ENCODE assay signal across 1 cellular context in the genomic region with DNA sequence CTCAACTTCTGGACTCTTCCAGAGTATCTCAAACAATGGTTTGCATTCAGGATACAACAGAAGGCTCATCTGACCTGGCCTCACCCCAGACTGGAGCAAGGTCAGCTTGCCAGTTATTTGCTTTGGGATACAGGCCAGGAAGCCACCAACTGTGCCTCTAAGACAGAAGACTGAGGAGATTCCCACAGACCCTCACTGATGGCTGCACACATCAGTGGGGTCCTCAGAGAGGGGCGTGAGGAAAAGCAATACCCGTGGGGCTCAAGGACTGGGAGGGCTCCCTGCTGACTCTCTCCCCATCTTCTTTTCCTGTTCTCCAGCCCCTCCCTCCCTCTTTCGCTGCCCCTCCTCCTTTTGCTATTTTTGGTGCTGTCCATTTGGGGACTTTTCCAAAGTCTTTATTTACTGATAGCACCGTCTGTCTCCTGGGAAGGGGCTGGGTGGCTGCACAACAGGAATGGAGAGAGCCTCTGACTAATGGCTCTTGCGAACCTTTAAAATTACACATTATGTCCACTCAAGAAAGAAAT.
TF ChIP-seq lines count a peak whose summit lies in the region.

No MANE protein-coding gene starts in this region.

TF ChIP-seq in HepG2, 621 proteins besides CTCF, POLR2A, EP300 and RAD21 (continued from another document and continues in another):
- TF ChIP-seq, protein P1, sequence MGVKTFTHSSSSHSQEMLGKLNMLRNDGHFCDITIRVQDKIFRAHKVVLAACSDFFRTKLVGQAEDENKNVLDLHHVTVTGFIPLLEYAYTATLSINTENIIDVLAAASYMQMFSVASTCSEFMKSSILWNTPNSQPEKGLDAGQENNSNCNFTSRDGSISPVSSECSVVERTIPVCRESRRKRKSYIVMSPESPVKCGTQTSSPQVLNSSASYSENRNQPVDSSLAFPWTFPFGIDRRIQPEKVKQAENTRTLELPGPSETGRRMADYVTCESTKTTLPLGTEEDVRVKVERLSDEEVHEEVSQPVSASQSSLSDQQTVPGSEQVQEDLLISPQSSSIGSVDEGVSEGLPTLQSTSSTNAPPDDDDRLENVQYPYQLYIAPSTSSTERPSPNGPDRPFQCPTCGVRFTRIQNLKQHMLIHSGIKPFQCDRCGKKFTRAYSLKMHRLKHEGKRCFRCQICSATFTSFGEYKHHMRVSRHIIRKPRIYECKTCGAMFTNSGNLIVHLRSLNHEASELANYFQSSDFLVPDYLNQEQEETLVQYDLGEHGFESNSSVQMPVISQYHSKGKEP (CRISPR knock-in tag; IDR thresholded peaks at IDR 0.05): no peak
- TF ChIP-seq ZNF44 (CRISPR knock-in tag; IDR thresholded peaks at IDR 0.05): no peak
- peak; percentile 90 for TF ChIP-seq RARA (CRISPR knock-in tag; IDR thresholded peaks at IDR 0.05)
- no peak for TF ChIP-seq ZNF777 (CRISPR knock-in tag; IDR thresholded peaks at IDR 0.05)
- no peak for TF ChIP-seq ZNF207 (IDR thresholded peaks at IDR 0.05; ENCODE audit: borderline replicate concordance)
- TF ChIP-seq SP2 (CRISPR knock-in tag; IDR thresholded peaks at IDR 0.05): no peak
- TF ChIP-seq, protein P2, sequence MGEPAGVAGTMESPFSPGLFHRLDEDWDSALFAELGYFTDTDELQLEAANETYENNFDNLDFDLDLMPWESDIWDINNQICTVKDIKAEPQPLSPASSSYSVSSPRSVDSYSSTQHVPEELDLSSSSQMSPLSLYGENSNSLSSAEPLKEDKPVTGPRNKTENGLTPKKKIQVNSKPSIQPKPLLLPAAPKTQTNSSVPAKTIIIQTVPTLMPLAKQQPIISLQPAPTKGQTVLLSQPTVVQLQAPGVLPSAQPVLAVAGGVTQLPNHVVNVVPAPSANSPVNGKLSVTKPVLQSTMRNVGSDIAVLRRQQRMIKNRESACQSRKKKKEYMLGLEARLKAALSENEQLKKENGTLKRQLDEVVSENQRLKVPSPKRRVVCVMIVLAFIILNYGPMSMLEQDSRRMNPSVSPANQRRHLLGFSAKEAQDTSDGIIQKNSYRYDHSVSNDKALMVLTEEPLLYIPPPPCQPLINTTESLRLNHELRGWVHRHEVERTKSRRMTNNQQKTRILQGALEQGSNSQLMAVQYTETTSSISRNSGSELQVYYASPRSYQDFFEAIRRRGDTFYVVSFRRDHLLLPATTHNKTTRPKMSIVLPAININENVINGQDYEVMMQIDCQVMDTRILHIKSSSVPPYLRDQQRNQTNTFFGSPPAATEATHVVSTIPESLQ (CRISPR knock-in tag; conservative IDR thresholded peaks at IDR 0.05): no peak
- no peak for TF ChIP-seq ZNF782 (CRISPR knock-in tag; IDR thresholded peaks at IDR 0.05; ENCODE audit: borderline replicate concordance)
- no peak for TF ChIP-seq ZNF720 (CRISPR knock-in tag; IDR thresholded peaks at IDR 0.05)
- no peak for TF ChIP-seq SAFB2 (CRISPR knock-in tag; IDR thresholded peaks at IDR 0.05; ENCODE audit: borderline replicate concordance, low read depth)
- TF ChIP-seq, protein P3, sequence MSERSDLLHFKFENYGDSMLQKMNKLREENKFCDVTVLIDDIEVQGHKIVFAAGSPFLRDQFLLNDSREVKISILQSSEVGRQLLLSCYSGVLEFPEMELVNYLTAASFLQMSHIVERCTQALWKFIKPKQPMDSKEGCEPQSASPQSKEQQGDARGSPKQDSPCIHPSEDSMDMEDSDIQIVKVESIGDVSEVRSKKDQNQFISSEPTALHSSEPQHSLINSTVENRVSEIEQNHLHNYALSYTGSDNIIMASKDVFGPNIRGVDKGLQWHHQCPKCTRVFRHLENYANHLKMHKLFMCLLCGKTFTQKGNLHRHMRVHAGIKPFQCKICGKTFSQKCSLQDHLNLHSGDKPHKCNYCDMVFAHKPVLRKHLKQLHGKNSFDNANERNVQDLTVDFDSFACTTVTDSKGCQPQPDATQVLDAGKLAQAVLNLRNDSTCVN (CRISPR knock-in tag; IDR thresholded peaks at IDR 0.05; ENCODE audit: borderline replicate concordance): peak; percentile 93
- TF ChIP-seq SRSF9 (IDR thresholded peaks at IDR 0.05; ENCODE audit: borderline replicate concordance, insufficient read depth, low read depth, low read length, poor library complexity, severe bottlenecking): no peak
- TF ChIP-seq, protein P4, sequence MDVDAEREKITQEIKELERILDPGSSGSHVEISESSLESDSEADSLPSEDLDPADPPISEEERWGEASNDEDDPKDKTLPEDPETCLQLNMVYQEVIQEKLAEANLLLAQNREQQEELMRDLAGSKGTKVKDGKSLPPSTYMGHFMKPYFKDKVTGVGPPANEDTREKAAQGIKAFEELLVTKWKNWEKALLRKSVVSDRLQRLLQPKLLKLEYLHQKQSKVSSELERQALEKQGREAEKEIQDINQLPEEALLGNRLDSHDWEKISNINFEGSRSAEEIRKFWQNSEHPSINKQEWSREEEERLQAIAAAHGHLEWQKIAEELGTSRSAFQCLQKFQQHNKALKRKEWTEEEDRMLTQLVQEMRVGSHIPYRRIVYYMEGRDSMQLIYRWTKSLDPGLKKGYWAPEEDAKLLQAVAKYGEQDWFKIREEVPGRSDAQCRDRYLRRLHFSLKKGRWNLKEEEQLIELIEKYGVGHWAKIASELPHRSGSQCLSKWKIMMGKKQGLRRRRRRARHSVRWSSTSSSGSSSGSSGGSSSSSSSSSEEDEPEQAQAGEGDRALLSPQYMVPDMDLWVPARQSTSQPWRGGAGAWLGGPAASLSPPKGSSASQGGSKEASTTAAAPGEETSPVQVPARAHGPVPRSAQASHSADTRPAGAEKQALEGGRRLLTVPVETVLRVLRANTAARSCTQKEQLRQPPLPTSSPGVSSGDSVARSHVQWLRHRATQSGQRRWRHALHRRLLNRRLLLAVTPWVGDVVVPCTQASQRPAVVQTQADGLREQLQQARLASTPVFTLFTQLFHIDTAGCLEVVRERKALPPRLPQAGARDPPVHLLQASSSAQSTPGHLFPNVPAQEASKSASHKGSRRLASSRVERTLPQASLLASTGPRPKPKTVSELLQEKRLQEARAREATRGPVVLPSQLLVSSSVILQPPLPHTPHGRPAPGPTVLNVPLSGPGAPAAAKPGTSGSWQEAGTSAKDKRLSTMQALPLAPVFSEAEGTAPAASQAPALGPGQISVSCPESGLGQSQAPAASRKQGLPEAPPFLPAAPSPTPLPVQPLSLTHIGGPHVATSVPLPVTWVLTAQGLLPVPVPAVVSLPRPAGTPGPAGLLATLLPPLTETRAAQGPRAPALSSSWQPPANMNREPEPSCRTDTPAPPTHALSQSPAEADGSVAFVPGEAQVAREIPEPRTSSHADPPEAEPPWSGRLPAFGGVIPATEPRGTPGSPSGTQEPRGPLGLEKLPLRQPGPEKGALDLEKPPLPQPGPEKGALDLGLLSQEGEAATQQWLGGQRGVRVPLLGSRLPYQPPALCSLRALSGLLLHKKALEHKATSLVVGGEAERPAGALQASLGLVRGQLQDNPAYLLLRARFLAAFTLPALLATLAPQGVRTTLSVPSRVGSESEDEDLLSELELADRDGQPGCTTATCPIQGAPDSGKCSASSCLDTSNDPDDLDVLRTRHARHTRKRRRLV (CRISPR knock-in tag; IDR thresholded peaks at IDR 0.05): no peak
- TF ChIP-seq SAP130 (CRISPR knock-in tag; IDR thresholded peaks at IDR 0.05; ENCODE audit: low read depth): peak; percentile 32; the same call in 1 of the 2 replicates
- no peak for TF ChIP-seq KLF15 (CRISPR knock-in tag; IDR thresholded peaks at IDR 0.05; ENCODE audit: borderline replicate concordance)
- TF ChIP-seq NCOA2 (CRISPR knock-in tag; IDR thresholded peaks at IDR 0.05): peak; percentile 77
- TF ChIP-seq, protein P5, sequence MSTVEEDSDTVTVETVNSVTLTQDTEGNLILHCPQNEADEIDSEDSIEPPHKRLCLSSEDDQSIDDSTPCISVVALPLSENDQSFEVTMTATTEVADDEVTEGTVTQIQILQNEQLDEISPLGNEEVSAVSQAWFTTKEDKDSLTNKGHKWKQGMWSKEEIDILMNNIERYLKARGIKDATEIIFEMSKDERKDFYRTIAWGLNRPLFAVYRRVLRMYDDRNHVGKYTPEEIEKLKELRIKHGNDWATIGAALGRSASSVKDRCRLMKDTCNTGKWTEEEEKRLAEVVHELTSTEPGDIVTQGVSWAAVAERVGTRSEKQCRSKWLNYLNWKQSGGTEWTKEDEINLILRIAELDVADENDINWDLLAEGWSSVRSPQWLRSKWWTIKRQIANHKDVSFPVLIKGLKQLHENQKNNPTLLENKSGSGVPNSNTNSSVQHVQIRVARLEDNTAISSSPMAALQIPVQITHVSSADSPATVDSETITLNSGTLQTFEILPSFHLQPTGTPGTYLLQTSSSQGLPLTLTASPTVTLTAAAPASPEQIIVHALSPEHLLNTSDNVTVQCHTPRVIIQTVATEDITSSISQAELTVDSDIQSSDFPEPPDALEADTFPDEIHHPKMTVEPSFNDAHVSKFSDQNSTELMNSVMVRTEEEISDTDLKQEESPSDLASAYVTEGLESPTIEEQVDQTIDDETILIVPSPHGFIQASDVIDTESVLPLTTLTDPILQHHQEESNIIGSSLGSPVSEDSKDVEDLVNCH (CRISPR knock-in tag; IDR thresholded peaks at IDR 0.05): no peak
- TF ChIP-seq ZKSCAN5 (CRISPR knock-in tag; IDR thresholded peaks at IDR 0.05): no peak
- no peak for TF ChIP-seq TCF12 (IDR thresholded peaks at IDR 0.05)
- TF ChIP-seq TCF12 (CRISPR knock-in tag; IDR thresholded peaks at IDR 0.05): no peak
- no peak for TF ChIP-seq ZNF383 (CRISPR knock-in tag; IDR thresholded peaks at IDR 0.05; ENCODE audit: borderline replicate concordance)
- TF ChIP-seq TRIM24 (CRISPR knock-in tag; IDR thresholded peaks at IDR 0.05): no peak
- TF ChIP-seq HCFC1 (IDR thresholded peaks at IDR 0.05; ENCODE audit: low read depth, low read length): no peak
- TF ChIP-seq GPN1 (CRISPR knock-in tag; IDR thresholded peaks at IDR 0.05; ENCODE audit: borderline replicate concordance): no peak
- no peak for TF ChIP-seq MEIS1 (CRISPR knock-in tag; IDR thresholded peaks at IDR 0.05; ENCODE audit: borderline replicate concordance)
- peak; percentile 37 for TF ChIP-seq SKI (IDR thresholded peaks at IDR 0.05; ENCODE audit: partially characterized antibody)
- no peak for TF ChIP-seq ZNF614 (CRISPR knock-in tag; IDR thresholded peaks at IDR 0.05; ENCODE audit: borderline replicate concordance)
- TF ChIP-seq GABPA (IDR thresholded peaks at IDR 0.05; ENCODE audit: low read depth, low read length): no peak
- no peak for TF ChIP-seq GABPA (CRISPR knock-in tag; IDR thresholded peaks at IDR 0.05; ENCODE audit: low read depth)
- TF ChIP-seq RORA (CRISPR knock-in tag; IDR thresholded peaks at IDR 0.05): no peak
- TF ChIP-seq ZNF460 (CRISPR knock-in tag; IDR thresholded peaks at IDR 0.05; ENCODE audit: borderline replicate concordance): no peak
- TF ChIP-seq, protein P6, sequence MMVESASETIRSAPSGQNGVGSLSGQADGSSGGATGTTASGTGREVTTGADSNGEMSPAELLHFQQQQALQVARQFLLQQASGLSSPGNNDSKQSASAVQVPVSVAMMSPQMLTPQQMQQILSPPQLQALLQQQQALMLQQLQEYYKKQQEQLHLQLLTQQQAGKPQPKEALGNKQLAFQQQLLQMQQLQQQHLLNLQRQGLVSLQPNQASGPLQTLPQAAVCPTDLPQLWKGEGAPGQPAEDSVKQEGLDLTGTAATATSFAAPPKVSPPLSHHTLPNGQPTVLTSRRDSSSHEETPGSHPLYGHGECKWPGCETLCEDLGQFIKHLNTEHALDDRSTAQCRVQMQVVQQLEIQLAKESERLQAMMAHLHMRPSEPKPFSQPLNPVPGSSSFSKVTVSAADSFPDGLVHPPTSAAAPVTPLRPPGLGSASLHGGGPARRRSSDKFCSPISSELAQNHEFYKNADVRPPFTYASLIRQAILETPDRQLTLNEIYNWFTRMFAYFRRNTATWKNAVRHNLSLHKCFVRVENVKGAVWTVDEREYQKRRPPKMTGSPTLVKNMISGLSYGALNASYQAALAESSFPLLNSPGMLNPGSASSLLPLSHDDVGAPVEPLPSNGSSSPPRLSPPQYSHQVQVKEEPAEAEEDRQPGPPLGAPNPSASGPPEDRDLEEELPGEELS (CRISPR knock-in tag; IDR thresholded peaks at IDR 0.05): peak; percentile 62
- TF ChIP-seq, protein P7, sequence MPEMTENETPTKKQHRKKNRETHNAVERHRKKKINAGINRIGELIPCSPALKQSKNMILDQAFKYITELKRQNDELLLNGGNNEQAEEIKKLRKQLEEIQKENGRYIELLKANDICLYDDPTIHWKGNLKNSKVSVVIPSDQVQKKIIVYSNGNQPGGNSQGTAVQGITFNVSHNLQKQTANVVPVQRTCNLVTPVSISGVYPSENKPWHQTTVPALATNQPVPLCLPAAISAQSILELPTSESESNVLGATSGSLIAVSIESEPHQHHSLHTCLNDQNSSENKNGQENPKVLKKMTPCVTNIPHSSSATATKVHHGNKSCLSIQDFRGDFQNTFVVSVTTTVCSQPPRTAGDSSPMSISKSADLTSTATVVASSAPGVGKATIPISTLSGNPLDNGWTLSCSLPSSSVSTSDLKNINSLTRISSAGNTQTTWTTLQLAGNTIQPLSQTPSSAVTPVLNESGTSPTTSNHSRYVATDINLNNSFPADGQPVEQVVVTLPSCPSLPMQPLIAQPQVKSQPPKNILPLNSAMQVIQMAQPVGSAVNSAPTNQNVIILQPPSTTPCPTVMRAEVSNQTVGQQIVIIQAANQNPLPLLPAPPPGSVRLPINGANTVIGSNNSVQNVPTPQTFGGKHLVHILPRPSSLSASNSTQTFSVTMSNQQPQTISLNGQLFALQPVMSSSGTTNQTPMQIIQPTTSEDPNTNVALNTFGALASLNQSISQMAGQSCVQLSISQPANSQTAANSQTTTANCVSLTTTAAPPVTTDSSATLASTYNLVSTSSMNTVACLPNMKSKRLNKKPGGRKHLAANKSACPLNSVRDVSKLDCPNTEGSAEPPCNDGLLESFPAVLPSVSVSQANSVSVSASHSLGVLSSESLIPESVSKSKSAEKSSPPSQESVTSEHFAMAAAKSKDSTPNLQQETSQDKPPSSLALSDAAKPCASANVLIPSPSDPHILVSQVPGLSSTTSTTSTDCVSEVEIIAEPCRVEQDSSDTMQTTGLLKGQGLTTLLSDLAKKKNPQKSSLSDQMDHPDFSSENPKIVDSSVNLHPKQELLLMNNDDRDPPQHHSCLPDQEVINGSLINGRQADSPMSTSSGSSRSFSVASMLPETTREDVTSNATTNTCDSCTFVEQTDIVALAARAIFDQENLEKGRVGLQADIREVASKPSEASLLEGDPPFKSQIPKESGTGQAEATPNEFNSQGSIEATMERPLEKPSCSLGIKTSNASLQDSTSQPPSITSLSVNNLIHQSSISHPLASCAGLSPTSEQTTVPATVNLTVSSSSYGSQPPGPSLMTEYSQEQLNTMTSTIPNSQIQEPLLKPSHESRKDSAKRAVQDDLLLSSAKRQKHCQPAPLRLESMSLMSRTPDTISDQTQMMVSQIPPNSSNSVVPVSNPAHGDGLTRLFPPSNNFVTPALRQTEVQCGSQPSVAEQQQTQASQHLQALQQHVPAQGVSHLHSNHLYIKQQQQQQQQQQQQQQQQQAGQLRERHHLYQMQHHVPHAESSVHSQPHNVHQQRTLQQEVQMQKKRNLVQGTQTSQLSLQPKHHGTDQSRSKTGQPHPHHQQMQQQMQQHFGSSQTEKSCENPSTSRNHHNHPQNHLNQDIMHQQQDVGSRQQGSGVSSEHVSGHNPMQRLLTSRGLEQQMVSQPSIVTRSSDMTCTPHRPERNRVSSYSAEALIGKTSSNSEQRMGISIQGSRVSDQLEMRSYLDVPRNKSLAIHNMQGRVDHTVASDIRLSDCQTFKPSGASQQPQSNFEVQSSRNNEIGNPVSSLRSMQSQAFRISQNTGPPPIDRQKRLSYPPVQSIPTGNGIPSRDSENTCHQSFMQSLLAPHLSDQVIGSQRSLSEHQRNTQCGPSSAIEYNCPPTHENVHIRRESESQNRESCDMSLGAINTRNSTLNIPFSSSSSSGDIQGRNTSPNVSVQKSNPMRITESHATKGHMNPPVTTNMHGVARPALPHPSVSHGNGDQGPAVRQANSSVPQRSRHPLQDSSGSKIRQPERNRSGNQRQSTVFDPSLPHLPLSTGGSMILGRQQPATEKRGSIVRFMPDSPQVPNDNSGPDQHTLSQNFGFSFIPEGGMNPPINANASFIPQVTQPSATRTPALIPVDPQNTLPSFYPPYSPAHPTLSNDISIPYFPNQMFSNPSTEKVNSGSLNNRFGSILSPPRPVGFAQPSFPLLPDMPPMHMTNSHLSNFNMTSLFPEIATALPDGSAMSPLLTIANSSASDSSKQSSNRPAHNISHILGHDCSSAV (CRISPR knock-in tag; IDR thresholded peaks at IDR 0.05; ENCODE audit: borderline replicate concordance): no peak
- no peak for TF ChIP-seq ZNF747 (CRISPR knock-in tag; IDR thresholded peaks at IDR 0.05; ENCODE audit: borderline replicate concordance)
- no peak for TF ChIP-seq ZNF296 (CRISPR knock-in tag; conservative IDR thresholded peaks at IDR 0.05)
